18 cellular contexts compared by ENCODE assay signal in genomic region chr3:66021731-66022131, GRCh38. TPM values are rescaled to one million over a fixed set of nuclear protein-coding genes. Genes with fewer than 3 reads are reported as not detected.
DNase-seq lines count a peak whose midpoint lies in the region; ATAC-seq and TF ChIP-seq lines count a peak whose summit lies in the region.
"Had no signal": no experiment of that assay in that cellular context is flagged by ENCODE, and none has a peak within 500 bp of the region (broad histone marks: within the 10 kb centered on the region; RNA-seq: fewer than 3 reads in every experiment).

No MANE protein-coding gene starts in this region.

- TF ChIP-seq CTCF in thoracic aorta (IDR thresholded peaks at IDR 0.05): no peak

- H3K27ac Mint-ChIP-seq in activated T-helper 17 cell treated with anti-CD3 and anti-CD28 coated beads, Interleukin-2, amount 50 U/mL, for 72 hours: no peak overlapping the region
- H3K27ac Mint-ChIP-seq: activated CD4-positive, alpha-beta T cell treated with anti-CD3 and anti-CD28 coated beads, Interleukin-2, amount 10 ng/mL, durations not matched to agents 24 days and 14 days; effector memory CD8-positive, alpha-beta T cell; T-helper 1 cell treated with Interleukin-12 subunit alpha and Interleukin-12 subunit beta and Interleukin-4 antibody, amounts not matched to agents 30 μg/mL and 1 μg/mL, for 36 hours had no signal

- no peaks in the 10 kb centered on the region for H3K4me1 Mint-ChIP-seq in activated T-helper 17 cell treated with anti-CD3 and anti-CD28 coated beads, Interleukin-2, amount 50 U/mL, for 72 hours
- H3K4me1 Mint-ChIP-seq: activated CD4-positive, alpha-beta T cell treated with anti-CD3 and anti-CD28 coated beads, Interleukin-2, amount 10 ng/mL, durations not matched to agents 24 days and 14 days had no signal

- H3K27me3 Mint-ChIP-seq in activated T-helper 17 cell treated with anti-CD3 and anti-CD28 coated beads, Interleukin-2, amount 50 U/mL, for 72 hours: peaks cover 13% of the 10 kb centered on the region

- H3K27ac ChIP-seq in SJCRH30: peak overlapping the region; percentile 15; the same call in 1 of the 2 replicates
- no peak overlapping the region for H3K27ac ChIP-seq in thoracic aorta
- H3K27ac ChIP-seq: heart right ventricle, neutrophil had no signal

- DNase-seq in NCI-H82 (lab: John Stamatoyannopoulos, UW) (peak; percentile 53), NCI-H82 treated with DMSO at 0.1 percent for 48 hours (lab: John Stamatoyannopoulos, UW; ENCODE audit: unreplicated experiment) (no peak), SJCRH30 (peak; percentile 49 to 73), iPS-NIHi11 (ENCODE audit: low spot score) (peak; percentile 33), thoracic aorta (ENCODE audit: low spot score) (no peak), Ammon's horn (ENCODE audit: low spot score) (no peak), epidermal melanocyte (ENCODE audit: insufficient read length, low spot score) (no peak)
- DNase-seq: activated CD4-positive, alpha-beta T cell treated with anti-CD3 and anti-CD28 coated beads, Interleukin-2, amount 10 ng/mL, durations not matched to agents 24 days and 14 days; activated T-cell treated with anti-CD3 and anti-CD28 coated beads, Interleukin-2, amount 50 U/mL, for 48 hours; effector memory CD8-positive, alpha-beta T cell; heart right ventricle; NCI-H146; NCI-H510A treated with DMSO at 0.1 percent for 48 hours had no signal

- no peaks in the 10 kb centered on the region for H3K9me3 Mint-ChIP-seq in activated T-helper 17 cell treated with anti-CD3 and anti-CD28 coated beads, Interleukin-2, amount 50 U/mL, for 72 hours
- H3K9me3 Mint-ChIP-seq: activated CD4-positive, alpha-beta T cell treated with anti-CD3 and anti-CD28 coated beads, Interleukin-2, amount 10 ng/mL, durations not matched to agents 24 days and 14 days; T-helper 1 cell treated with Interleukin-12 subunit alpha and Interleukin-12 subunit beta and Interleukin-4 antibody, amounts not matched to agents 30 μg/mL and 1 μg/mL, for 36 hours had no signal

- ATAC-seq in thoracic aorta (ENCODE audit: insufficient number of reproducible peaks, low FRiP score, low read depth): peak; percentile 38
- no peak for ATAC-seq in activated T-helper 17 cell treated with anti-CD3 and anti-CD28 coated beads, Interleukin-2, amount 50 U/mL, for 72 hours (replicated peaks)
- ATAC-seq: effector memory CD8-positive, alpha-beta T cell; Panc1 had no signal

- no peak overlapping the region for H3K4me3 Mint-ChIP-seq in activated T-helper 17 cell treated with anti-CD3 and anti-CD28 coated beads, Interleukin-2, amount 50 U/mL, for 72 hours
- H3K4me3 Mint-ChIP-seq: activated CD4-positive, alpha-beta T cell treated with anti-CD3 and anti-CD28 coated beads, Interleukin-2, amount 10 ng/mL, durations not matched to agents 24 days and 14 days; effector memory CD8-positive, alpha-beta T cell; T-helper 1 cell treated with Interleukin-12 subunit alpha and Interleukin-12 subunit beta and Interleukin-4 antibody, amounts not matched to agents 30 μg/mL and 1 μg/mL, for 36 hours had no signal

- H3K27me3 ChIP-seq in SJCRH30 (no peaks in the 10 kb centered on the region), thoracic aorta (replicated peaks; ENCODE audit: insufficient read depth) (no peaks in the 10 kb centered on the region)
- H3K27me3 ChIP-seq: heart right ventricle, neutrophil had no signal

- H3K9me3 ChIP-seq in SJCRH30 (replicated peaks) (no peaks in the 10 kb centered on the region), thoracic aorta (no peaks in the 10 kb centered on the region)
- H3K9me3 ChIP-seq: heart right ventricle, neutrophil had no signal

- H3K36me3 ChIP-seq in SJCRH30 (no peaks in the 10 kb centered on the region), thoracic aorta (no peaks in the 10 kb centered on the region)
- H3K36me3 ChIP-seq: heart right ventricle, neutrophil had no signal

- H3K36me3 Mint-ChIP-seq in activated T-helper 17 cell treated with anti-CD3 and anti-CD28 coated beads, Interleukin-2, amount 50 U/mL, for 72 hours (ENCODE audit: low read depth): no peaks in the 10 kb centered on the region

- H3K4me3 ChIP-seq in SJCRH30: no peak overlapping the region
- peak overlapping the region; percentile 17 for H3K4me3 ChIP-seq in thoracic aorta
- H3K4me3 ChIP-seq: heart right ventricle, lung had no signal

- peaks cover 16% of the 10 kb centered on the region for H3K4me1 ChIP-seq in SJCRH30
- H3K4me1 ChIP-seq in thoracic aorta (ENCODE audit: control insufficient read depth in 1 of 2, low read depth in 2 of 2): peaks cover 0 to 36% of the 10 kb centered on the region in 2 donors

RNA-seq across cellular contexts. Expression of gene MAGI1, which starts 17.0 kb away (rescaled TPM):
- 14.5 and 16.9 TPM in 2 replicates for total RNA-seq in SJCRH30 (2014; rRNA removed; shearing (Covaris generic))
- 10 to 100 TPM; 48.2 to 88.5 TPM for total RNA-seq in thoracic aorta
- under 1 TPM in 1 of 2 donors, not detected in 1; 0.06 TPM for total RNA-seq in activated T-helper 17 cell treated with anti-CD3 and anti-CD28 coated beads, Interleukin-2, amount 50 U/mL, for 72 hours

Comparison
In these comparisons a context has a peak if more than half of its experiments do, and no peak if none do; other contexts are left out.
1. DNase-seq: peak in NCI-H82 (single experiment), SJCRH30 (2 of 2) and iPS-NIHi11 (single experiment); none in NCI-H82 treated with DMSO at 0.1 percent for 48 hours (single experiment), thoracic aorta (single experiment), Ammon's horn (single experiment) and epidermal melanocyte (single experiment).
2. RNA of gene MAGI1, which starts 17.0 kb away (total RNA-seq): 48.2 to 88.5 TPM in thoracic aorta and 14.5 to 16.9 TPM in SJCRH30; 0.06 TPM in activated T-helper 17 cell treated with anti-CD3 and anti-CD28 coated beads, Interleukin-2, amount 50 U/mL, for 72 hours; every median in the first group is over 10 times any median in the second.